ENCODE assay signal across 8 cellular contexts in genomic region chr18:59898609-59899297, GRCh38. TPM values are rescaled to one million over a fixed set of nuclear protein-coding genes. Genes with fewer than 3 reads are reported as not detected.
DNase-seq lines count a peak whose midpoint lies in the region; ATAC-seq, FAIRE-seq and TF ChIP-seq lines count a peak whose summit lies in the region.

No MANE protein-coding gene starts in this region.

- H3K4me1 ChIP-seq in kidney (ENCODE audit: control insufficient read depth in 1 of 2, insufficient read depth in 1 of 2, low read depth in 1 of 2, low read length in 2 of 2) (peaks cover 0 to 4% of the 10 kb centered on the region in 2 donors), transverse colon (peaks cover 0 to 28% (median 9%) of the 10 kb centered on the region in 4 donors)

- peak; percentile 17 for ATAC-seq in GM21825 (IDR thresholded peaks at IDR 0.05; ENCODE audit: unreplicated experiment)
- no peak for ATAC-seq in HG02588 (IDR thresholded peaks at IDR 0.05; ENCODE audit: unreplicated experiment)

- peak overlapping the region; percentile 86 for H3K27ac Mint-ChIP-seq in activated CD4-positive, alpha-beta memory T cell treated with anti-CD3 and anti-CD28 coated beads, Interleukin-2, amount 10 ng/mL, durations not matched to agents 7 days and 5 days

- H3K36me3 Mint-ChIP-seq in activated CD4-positive, alpha-beta memory T cell treated with anti-CD3 and anti-CD28 coated beads, Interleukin-2, amount 10 ng/mL, durations not matched to agents 7 days and 5 days (ENCODE audit: low read depth) = peaks cover 34% of the 10 kb centered on the region

- H3K27ac ChIP-seq in kidney (ENCODE audit: low read depth in 2 of 2, low read length in 2 of 2) (peak overlapping the region in 1 of 2 donors; percentile 40), transverse colon (peak overlapping the region; percentile 85 to 94 (median 90))

- H3K4me3 ChIP-seq in AG10803 (ENCODE audit: low read length) (peak overlapping the region; percentile 84), kidney (ENCODE audit: low read length in 2 of 2) (peak overlapping the region; percentile 55 to 66), transverse colon (peak overlapping the region in 3 of 4 donors; percentile 46 to 72 (median 71))

- peaks cover 5% of the 10 kb centered on the region for H3K27me3 ChIP-seq in transverse colon

- H3K9me3 Mint-ChIP-seq in activated CD4-positive, alpha-beta memory T cell treated with anti-CD3 and anti-CD28 coated beads, Interleukin-2, amount 10 ng/mL, durations not matched to agents 7 days and 5 days = no peaks in the 10 kb centered on the region

- POLR2A ChIA-PET in activated CD4-positive, alpha-beta memory T cell treated with anti-CD3 and anti-CD28 coated beads, Interleukin-2, amount 10 ng/mL, durations not matched to agents 7 days and 5 days (lab: Charles Lee) = interaction anchor here (0.8 to 4.8 kb wide), 17 partner anchors 8 to 89 kb away, joined by 3 to 101 read pairs (median 6); no protein-coding TSS in a partner anchor

- FAIRE-seq in kidney (lab: Jason Lieb, UNC) = no peak

- H3K36me3 ChIP-seq in kidney (ENCODE audit: control insufficient read depth in 1 of 2, insufficient read depth in 2 of 2, low read length in 2 of 2) = no peaks in the 10 kb centered on the region
- no peaks in the 10 kb centered on the region for H3K36me3 ChIP-seq in transverse colon

- no peak for TF ChIP-seq EP300 in transverse colon (IDR thresholded peaks at IDR 0.05; ENCODE audit: low read depth)

- no peak for TF ChIP-seq POLR2A in transverse colon (IDR thresholded peaks at IDR 0.05)

- WGBS in transverse colon (ENCODE audit: low coverage in 1 of 2), 2 donors = 64% methylated on average over 20 to 33 of the region's 33 CpGs

- TF ChIP-seq CTCF in AG10803 (conservative IDR thresholded peaks at IDR 0.05; ENCODE audit: low read length) = no peak
- TF ChIP-seq CTCF in kidney (IDR thresholded peaks at IDR 0.05; ENCODE audit: borderline replicate concordance, extremely low read depth, insufficient read depth) = no peak
- TF ChIP-seq CTCF in transverse colon (IDR thresholded peaks at IDR 0.05) = no peak

- CTCF ChIA-PET in activated CD4-positive, alpha-beta memory T cell treated with anti-CD3 and anti-CD28 coated beads, Interleukin-2, amount 10 ng/mL, durations not matched to agents 7 days and 5 days (lab: Charles Lee) = interaction anchor here (0.8 to 1.7 kb wide), 4 partner anchors 16 to 62 kb away, joined by 3 to 7 read pairs (median 3); no protein-coding TSS in a partner anchor

- no peaks in the 10 kb centered on the region for H3K27me3 Mint-ChIP-seq in activated CD4-positive, alpha-beta memory T cell treated with anti-CD3 and anti-CD28 coated beads, Interleukin-2, amount 10 ng/mL, durations not matched to agents 7 days and 5 days

- no peak for DNase-seq in AG10803 (ENCODE audit: low read depth)
- DNase-seq in activated CD4-positive, alpha-beta memory T cell treated with anti-CD3 and anti-CD28 coated beads, Interleukin-2, amount 10 ng/mL, durations not matched to agents 7 days and 5 days = no peak
- no peak for DNase-seq in kidney
- DNase-seq in transverse colon = no peak
- no peak for DNase-seq in T-helper 9 cell
- DNase-seq in NCI-H2029 (lab: John Stamatoyannopoulos, UW) = no peak

- H3K4me1 Mint-ChIP-seq in activated CD4-positive, alpha-beta memory T cell treated with anti-CD3 and anti-CD28 coated beads, Interleukin-2, amount 10 ng/mL, durations not matched to agents 7 days and 5 days = peaks cover 45% of the 10 kb centered on the region

- peak overlapping the region; percentile 94 for H3K4me3 Mint-ChIP-seq in activated CD4-positive, alpha-beta memory T cell treated with anti-CD3 and anti-CD28 coated beads, Interleukin-2, amount 10 ng/mL, durations not matched to agents 7 days and 5 days

- intact Hi-C loops in kidney (cut with DNase I) (no loop called here), transverse colon (cut with DNase I; ENCODE audit: low total_unique reads) (no loop called here)

- H3K9me3 ChIP-seq in kidney (ENCODE audit: control insufficient read depth in 1 of 2, low read length in 2 of 2) = no peaks in the 10 kb centered on the region
- H3K9me3 ChIP-seq in transverse colon = no peaks in the 10 kb centered on the region

- H3K9ac ChIP-seq in kidney (ENCODE audit: low read length in 2 of 2) = peak overlapping the region in 1 of 2 donors; percentile 62

- in situ Hi-C loops in transverse colon (cut with MboI; ENCODE audit: low pct_ligation_motif_present in 1 of 4, low pct_unique_long_range_greater_than_20kb in 1 of 4, low sequenced_read_pairs in 3 of 4) = no loop called here

RNA-seq across cellular contexts. Expression of gene PMAIP1, which starts 1.0 kb away (rescaled TPM):
- 10 to 100 TPM; 35.3 to 37.7 TPM for total RNA-seq in activated CD4-positive, alpha-beta memory T cell treated with anti-CD3 and anti-CD28 coated beads, Interleukin-2, amount 10 ng/mL, durations not matched to agents 7 days and 5 days
- total RNA-seq in kidney (2.8 TPM), transverse colon (10 to 100 TPM in 1 of 4 donors, 1 to 10 TPM in 1, under 1 TPM in 1, not detected in 1; 0.82 to 66.5 (median 3.5) TPM)
- 0.71 TPM for polyA plus RNA-seq in kidney (ENCODE audit: insufficient read depth, low read depth, low replicate concordance)
